21 cellular contexts compared by ENCODE assay signal in genomic region chr1:223144431-223144830, GRCh38. TPM values are rescaled to one million over a fixed set of nuclear protein-coding genes. Genes with fewer than 3 reads are reported as not detected.
DNase-seq lines count a peak whose midpoint lies in the region; ATAC-seq lines count a peak whose summit lies in the region.
"Had no signal": no experiment of that assay in that cellular context is flagged by ENCODE, and none has a peak within 500 bp of the region (broad histone marks: within the 10 kb centered on the region; RNA-seq: fewer than 3 reads in every experiment).

No MANE protein-coding gene starts in this region.

- H3K4me1 Mint-ChIP-seq in activated naive CD8-positive, alpha-beta T cell (ENCODE audit: low read depth) = peaks cover 23% of the 10 kb centered on the region
- peaks cover 21% of the 10 kb centered on the region for H3K4me1 Mint-ChIP-seq in activated naive CD8-positive, alpha-beta T cell treated with anti-CD3 and anti-CD28 coated beads, Interleukin-2, amount 50 U/mL, for 24 hours
- H3K4me1 Mint-ChIP-seq in immature natural killer cell = peaks cover 19 to 22% of the 10 kb centered on the region in 2 donors
- peaks cover 13 to 22% of the 10 kb centered on the region in 2 donors for H3K4me1 Mint-ChIP-seq in stimulated activated naive B cell treated with anti-CD40 and anti-IgM and Interleukin-4, amounts not matched to agents 10 μg/mL and 1 μg/mL and 100 μg/mL, for 72 hours

- DNase-seq in activated naive CD8-positive, alpha-beta T cell treated with anti-CD3 and anti-CD28 coated beads, Interleukin-2, amount 50 U/mL, for 24 hours = no peak
- no peak for DNase-seq in immature natural killer cell
- no peak for DNase-seq in substantia nigra (lab: John Stamatoyannopoulos, UW)
- DNase-seq in stimulated activated naive B cell treated with anti-CD40 and anti-IgM and Interleukin-4, amounts not matched to agents 10 μg/mL and 1 μg/mL and 100 μg/mL, for 72 hours = no peak
- DNase-seq: ACHN, activated gamma-delta T cell, DMS53, foreskin fibroblast, NCI-H1930, right lobe of liver, T-helper 9 cell had no signal

- H3K27ac ChIP-seq in KOPT-K1 (ENCODE audit: low read depth, low read length, poor library complexity, severe bottlenecking) = peak overlapping the region; percentile 73
- H3K27ac ChIP-seq in substantia nigra (ENCODE audit: low read depth, low read length, poor library complexity, severe bottlenecking) = peak overlapping the region; percentile 23
- H3K27ac ChIP-seq: right lobe of liver had no signal

- no peaks in the 10 kb centered on the region for H3K9me3 Mint-ChIP-seq in activated naive CD8-positive, alpha-beta T cell (ENCODE audit: low read depth)
- peaks cover 5% of the 10 kb centered on the region for H3K9me3 Mint-ChIP-seq in activated naive CD8-positive, alpha-beta T cell treated with anti-CD3 and anti-CD28 coated beads, Interleukin-2, amount 50 U/mL, for 24 hours
- H3K9me3 Mint-ChIP-seq in immature natural killer cell = peaks cover 0 to 10% (median 2%) of the 10 kb centered on the region in 6 donors
- H3K9me3 Mint-ChIP-seq in stimulated activated naive B cell treated with anti-CD40 and anti-IgM and Interleukin-4, amounts not matched to agents 10 μg/mL and 1 μg/mL and 100 μg/mL, for 72 hours = peaks cover 8 to 11% of the 10 kb centered on the region in 2 donors

- H3K36me3 Mint-ChIP-seq in activated naive CD8-positive, alpha-beta T cell = no peaks in the 10 kb centered on the region
- no peaks in the 10 kb centered on the region for H3K36me3 Mint-ChIP-seq in activated naive CD8-positive, alpha-beta T cell treated with anti-CD3 and anti-CD28 coated beads, Interleukin-2, amount 50 U/mL, for 24 hours (ENCODE audit: low read depth)
- H3K36me3 Mint-ChIP-seq in immature natural killer cell = peaks cover 0 to 3% (median 3%) of the 10 kb centered on the region in 3 donors
- no peaks in the 10 kb centered on the region for H3K36me3 Mint-ChIP-seq in stimulated activated naive B cell treated with anti-CD40 and anti-IgM and Interleukin-4, amounts not matched to agents 10 μg/mL and 1 μg/mL and 100 μg/mL, for 72 hours

- H3K27ac Mint-ChIP-seq in activated naive CD8-positive, alpha-beta T cell = peak overlapping the region; percentile 16
- H3K27ac Mint-ChIP-seq in activated naive CD8-positive, alpha-beta T cell treated with anti-CD3 and anti-CD28 coated beads, Interleukin-2, amount 50 U/mL, for 24 hours = no peak overlapping the region
- no peak overlapping the region for H3K27ac Mint-ChIP-seq in immature natural killer cell
- H3K27ac Mint-ChIP-seq in stimulated activated naive B cell treated with anti-CD40 and anti-IgM and Interleukin-4, amounts not matched to agents 10 μg/mL and 1 μg/mL and 100 μg/mL, for 72 hours = no peak overlapping the region
- H3K27ac Mint-ChIP-seq: B cell, progenitor cell of endocrine pancreas had no signal

- H3K4me3 Mint-ChIP-seq in activated naive CD8-positive, alpha-beta T cell = peak overlapping the region; percentile 84
- no peak overlapping the region for H3K4me3 Mint-ChIP-seq in activated naive CD8-positive, alpha-beta T cell treated with anti-CD3 and anti-CD28 coated beads, Interleukin-2, amount 50 U/mL, for 24 hours
- peak overlapping the region in 3 of 5 donors; percentile 70 to 81 (median 77) for H3K4me3 Mint-ChIP-seq in immature natural killer cell
- H3K4me3 Mint-ChIP-seq in stimulated activated naive B cell treated with anti-CD40 and anti-IgM and Interleukin-4, amounts not matched to agents 10 μg/mL and 1 μg/mL and 100 μg/mL, for 72 hours = no peak overlapping the region

- ATAC-seq in activated naive CD8-positive, alpha-beta T cell treated with anti-CD3 and anti-CD28 coated beads, Interleukin-2, amount 50 U/mL, for 24 hours = no peak
- no peak for ATAC-seq in HG02610 (IDR thresholded peaks at IDR 0.05; ENCODE audit: unreplicated experiment)
- no peak for ATAC-seq in stimulated activated naive B cell treated with anti-CD40 and anti-IgM and Interleukin-4, amounts not matched to agents 10 μg/mL and 1 μg/mL and 100 μg/mL, for 72 hours (replicated peaks)
- ATAC-seq: right lobe of liver had no signal

- H3K9me3 ChIP-seq in KOPT-K1 (ENCODE audit: insufficient read depth, low read length, poor library complexity, severe bottlenecking) = peaks cover 15% of the 10 kb centered on the region
- H3K9me3 ChIP-seq: HAP-1, right lobe of liver had no signal

- no peaks in the 10 kb centered on the region for H3K36me3 ChIP-seq in KOPT-K1 (ENCODE audit: insufficient read depth, low read length)
- H3K36me3 ChIP-seq: esophagus muscularis mucosa, HAP-1, heart left ventricle, right lobe of liver, tibial nerve had no signal

- H3K27me3 Mint-ChIP-seq in activated naive CD8-positive, alpha-beta T cell = no peaks in the 10 kb centered on the region
- H3K27me3 Mint-ChIP-seq in activated naive CD8-positive, alpha-beta T cell treated with anti-CD3 and anti-CD28 coated beads, Interleukin-2, amount 50 U/mL, for 24 hours = no peaks in the 10 kb centered on the region
- peaks cover 0 to 12% (median 10%) of the 10 kb centered on the region in 3 donors for H3K27me3 Mint-ChIP-seq in immature natural killer cell (ENCODE audit: low read depth in 3 of 3)
- H3K27me3 Mint-ChIP-seq in stimulated activated naive B cell treated with anti-CD40 and anti-IgM and Interleukin-4, amounts not matched to agents 10 μg/mL and 1 μg/mL and 100 μg/mL, for 72 hours = peaks cover 31 to 36% of the 10 kb centered on the region in 2 donors
- H3K27me3 Mint-ChIP-seq: activated CD4-positive, alpha-beta T cell treated with anti-CD3 and anti-CD28 coated beads for 36 hours had no signal

RNA-seq across cellular contexts. Expression of gene TLR5, which starts 1.4 kb away (rescaled TPM):
- 1 to 10 TPM in 1 of 3 donors, under 1 TPM in 1, not detected in 1; 0.80 to 1.0 TPM for polyA plus RNA-seq in immature natural killer cell

Comparison
In these comparisons a context has a peak if more than half of its experiments do, and no peak if none do; other contexts are left out.
1. H3K4me3 Mint-ChIP-seq: peak in activated naive CD8-positive, alpha-beta T cell (single experiment) and immature natural killer cell (3 of 5); none in activated naive CD8-positive, alpha-beta T cell treated with anti-CD3 and anti-CD28 coated beads, Interleukin-2, amount 50 U/mL, for 24 hours (single experiment) and stimulated activated naive B cell treated with anti-CD40 and anti-IgM and Interleukin-4, amounts not matched to agents 10 μg/mL and 1 μg/mL and 100 μg/mL, for 72 hours (0 of 2).